23 cellular contexts compared by ENCODE assay signal in genomic region chr14:104579507-104579906, GRCh38. TPM values are rescaled to one million over a fixed set of nuclear protein-coding genes. Genes with fewer than 3 reads are reported as not detected.
DNase-seq lines count a peak whose midpoint lies in the region; ATAC-seq and TF ChIP-seq lines count a peak whose summit lies in the region.
"Had no signal": no experiment of that assay in that cellular context is flagged by ENCODE, and none has a peak within 500 bp of the region (broad histone marks: within the 10 kb centered on the region; RNA-seq: fewer than 3 reads in every experiment).

C14orf180 (plus strand) TSS chr14:104579764; CDS start chr14:104586431, 6,667 bp downstream.

- H4K20me1 ChIP-seq in BLaER1 treated with 17β-estradiol and CSF1 and Interleukin-3, amounts not matched to agents 10 nM and 100 nM, result peaks cover 0 to 23% (median 0%) of the 10 kb centered on the region in 11 experiments; a peak in 4 of 22 replicates

- H3K36me3 ChIP-seq in BLaER1 treated with 17β-estradiol and CSF1 and Interleukin-3, amounts not matched to agents 10 nM and 100 nM, result no peaks in the 10 kb centered on the region
- H3K36me3 ChIP-seq in left ventricle myocardium inferior, result no peaks in the 10 kb centered on the region
- H3K36me3 ChIP-seq: esophagus muscularis mucosa, uterus had no signal

- peak within 1 kb of the TSS in 1 of 11 experiments; percentile 31; a peak in 2 of 22 replicates for H3K9ac ChIP-seq in BLaER1 treated with 17β-estradiol and CSF1 and Interleukin-3, amounts not matched to agents 10 nM and 100 nM

- H3K4me3 Mint-ChIP-seq in stimulated activated effector memory CD8-positive, alpha-beta T cell treated with anti-CD3 and anti-CD28 coated beads, Interleukin-12 subunit alpha, Interleukin-12 subunit beta, amount 100 ng/mL, for 72 hours, result no peak within 1 kb of the TSS
- H3K4me3 Mint-ChIP-seq: activated naive CD8-positive, alpha-beta T cell treated with anti-CD3 and anti-CD28 coated beads, Interleukin-2, amount 10 ng/mL, durations not matched to agents 7 days and 5 days; GM23338; memory B cell; neural crest cell; stimulated activated naive CD8-positive, alpha-beta T cell treated with anti-CD3 and anti-CD28 coated beads, Interleukin-15, amount 100 ng/mL, for 72 hours had no signal

- no peak within 1 kb of the TSS for H3K4me3 ChIP-seq in BLaER1 treated with 17β-estradiol and CSF1 and Interleukin-3, amounts not matched to agents 10 nM and 100 nM
- peak within 1 kb of the TSS; percentile 73 for H3K4me3 ChIP-seq in left ventricle myocardium inferior
- H3K4me3 ChIP-seq: esophagus muscularis mucosa, GM23338, uterus had no signal

- H3K27me3 ChIP-seq in BLaER1 treated with 17β-estradiol and CSF1 and Interleukin-3, amounts not matched to agents 10 nM and 100 nM, result peaks cover 0 to 12% (median 0%) of the 10 kb centered on the region in 11 experiments; a peak in 5 of 22 replicates
- peaks cover 80% of the 10 kb centered on the region for H3K27me3 ChIP-seq in left ventricle myocardium inferior (ENCODE audit: low read depth)
- H3K27me3 ChIP-seq: uterus had no signal

- TF ChIP-seq CTCF in left ventricle myocardium inferior (IDR thresholded peaks at IDR 0.05; ENCODE audit: borderline replicate concordance), result no peak
- TF ChIP-seq CTCF in omental fat pad (IDR thresholded peaks at IDR 0.05), result no peak

- no peaks in the 10 kb centered on the region for H3K36me3 Mint-ChIP-seq in stimulated activated effector memory CD8-positive, alpha-beta T cell treated with anti-CD3 and anti-CD28 coated beads, Interleukin-12 subunit alpha, Interleukin-12 subunit beta, amount 100 ng/mL, for 72 hours
- H3K36me3 Mint-ChIP-seq: activated naive CD8-positive, alpha-beta T cell treated with anti-CD3 and anti-CD28 coated beads, Interleukin-2, amount 10 ng/mL, durations not matched to agents 7 days and 5 days; memory B cell had no signal

- DNase-seq in RPMI8226 (peak; percentile 38), left ventricle myocardium inferior (peak; percentile 72), omental fat pad (ENCODE audit: low spot score) (no peak), cortex of kidney (lab: John Stamatoyannopoulos, UW) (no peak), G401 (ENCODE audit: low spot score) (no peak)
- DNase-seq in stimulated activated effector memory CD8-positive, alpha-beta T cell treated with anti-CD3 and anti-CD28 coated beads, Interleukin-12 subunit alpha, Interleukin-12 subunit beta, amount 100 ng/mL, for 72 hours (ENCODE audit: low spot score in 2 of 2), result no peak
- DNase-seq: activated CD4-positive, alpha-beta T cell treated with anti-CD3 and anti-CD28 coated beads for 1 hour; activated naive CD8-positive, alpha-beta T cell treated with anti-CD3 and anti-CD28 coated beads, Interleukin-2, amount 10 ng/mL, durations not matched to agents 7 days and 5 days; effector CD4-positive, alpha-beta T cell; EL; NCI-H526 treated with DMSO at 0.1 percent for 48 hours; PC-3; stimulated activated naive CD8-positive, alpha-beta T cell treated with anti-CD3 and anti-CD28 coated beads, Interleukin-15, amount 100 ng/mL, for 72 hours; uterus had no signal

- H3K9me3 ChIP-seq in BLaER1 treated with 17β-estradiol and CSF1 and Interleukin-3, amounts not matched to agents 10 nM and 100 nM (replicated peaks in 1 of 11), result no peaks in the 10 kb centered on the region
- no peaks in the 10 kb centered on the region for H3K9me3 ChIP-seq in left ventricle myocardium inferior (replicated peaks)
- H3K9me3 ChIP-seq: esophagus muscularis mucosa, uterus had no signal

- peak within 1 kb of the TSS in 8 of 11 experiments; percentile 41 to 78 (median 68); a peak in 15 of 22 replicates for H3K4me2 ChIP-seq in BLaER1 treated with 17β-estradiol and CSF1 and Interleukin-3, amounts not matched to agents 10 nM and 100 nM
- H3K4me2 ChIP-seq: GM23338 had no signal

- ATAC-seq in omental fat pad (ENCODE audit: low FRiP score), result no peak
- ATAC-seq in HG03095 (IDR thresholded peaks at IDR 0.05; ENCODE audit: unreplicated experiment), result no peak
- no peak for ATAC-seq in stimulated activated effector memory CD8-positive, alpha-beta T cell treated with anti-CD3 and anti-CD28 coated beads, Interleukin-12 subunit alpha, Interleukin-12 subunit beta, amount 100 ng/mL, for 72 hours
- ATAC-seq: GM23338; PC-3; stimulated activated naive CD8-positive, alpha-beta T cell treated with anti-CD3 and anti-CD28 coated beads, Interleukin-15, amount 100 ng/mL, for 72 hours had no signal

- in situ Hi-C loops in G401 (cut with HindIII; ENCODE audit: low sequenced_read_pairs), result no loop called here

- H3K9me3 Mint-ChIP-seq in stimulated activated effector memory CD8-positive, alpha-beta T cell treated with anti-CD3 and anti-CD28 coated beads, Interleukin-12 subunit alpha, Interleukin-12 subunit beta, amount 100 ng/mL, for 72 hours, result no peaks in the 10 kb centered on the region
- H3K9me3 Mint-ChIP-seq: activated naive CD8-positive, alpha-beta T cell treated with anti-CD3 and anti-CD28 coated beads, Interleukin-2, amount 10 ng/mL, durations not matched to agents 7 days and 5 days; GM23338; memory B cell; neural crest cell; stimulated activated naive CD8-positive, alpha-beta T cell treated with anti-CD3 and anti-CD28 coated beads, Interleukin-15, amount 100 ng/mL, for 72 hours had no signal

- intact Hi-C loops in left ventricle myocardium inferior (cut with micrococcal nuclease), result no loop called here

- no peak within 1 kb of the TSS for H3K27ac Mint-ChIP-seq in stimulated activated effector memory CD8-positive, alpha-beta T cell treated with anti-CD3 and anti-CD28 coated beads, Interleukin-12 subunit alpha, Interleukin-12 subunit beta, amount 100 ng/mL, for 72 hours
- H3K27ac Mint-ChIP-seq: activated naive CD8-positive, alpha-beta T cell treated with anti-CD3 and anti-CD28 coated beads, Interleukin-2, amount 10 ng/mL, durations not matched to agents 7 days and 5 days; GM23338; memory B cell; stimulated activated naive CD8-positive, alpha-beta T cell treated with anti-CD3 and anti-CD28 coated beads, Interleukin-15, amount 100 ng/mL, for 72 hours had no signal

- no peak within 1 kb of the TSS for H3K27ac ChIP-seq in BLaER1 treated with 17β-estradiol and CSF1 and Interleukin-3, amounts not matched to agents 10 nM and 100 nM
- peak within 1 kb of the TSS; percentile 95 for H3K27ac ChIP-seq in left ventricle myocardium inferior (replicated peaks)
- H3K27ac ChIP-seq: esophagus muscularis mucosa, uterus had no signal

- no peaks in the 10 kb centered on the region for H3K4me1 Mint-ChIP-seq in stimulated activated effector memory CD8-positive, alpha-beta T cell treated with anti-CD3 and anti-CD28 coated beads, Interleukin-12 subunit alpha, Interleukin-12 subunit beta, amount 100 ng/mL, for 72 hours
- H3K4me1 Mint-ChIP-seq: activated naive CD8-positive, alpha-beta T cell treated with anti-CD3 and anti-CD28 coated beads, Interleukin-2, amount 10 ng/mL, durations not matched to agents 7 days and 5 days; stimulated activated naive CD8-positive, alpha-beta T cell treated with anti-CD3 and anti-CD28 coated beads, Interleukin-15, amount 100 ng/mL, for 72 hours had no signal

- peaks cover 0 to 42% (median 36%) of the 10 kb centered on the region in 10 experiments; a peak in 16 of 20 replicates for H3K4me1 ChIP-seq in BLaER1 treated with 17β-estradiol and CSF1 and Interleukin-3, amounts not matched to agents 10 nM and 100 nM
- H3K4me1 ChIP-seq in left ventricle myocardium inferior, result peaks cover 71% of the 10 kb centered on the region
- H3K4me1 ChIP-seq: uterus had no signal

RNA-seq across cellular contexts. Expression of gene C14orf180, which starts in this region (rescaled TPM):
- 44.1 TPM for total RNA-seq in left ventricle myocardium inferior
- total RNA-seq in omental fat pad, result 10 to 100 TPM; 25.8 to 57.8 (median 35.4) TPM
- total RNA-seq in G401 (2014; rRNA removed; shearing (Covaris generic)), result not detected in 2 replicates
- total RNA-seq: activated CD8-positive, alpha-beta memory T cell treated with anti-CD3 and anti-CD28 coated beads for 36 hours; activated naive CD8-positive, alpha-beta T cell treated with anti-CD3 and anti-CD28 coated beads, Interleukin-2, amount 10 ng/mL, durations not matched to agents 7 days and 5 days; GM23338; neural crest cell; PC-3; renal cortical epithelial cell; SK-MEL-5 had no signal

Comparison
In these comparisons a context has a peak if more than half of its experiments do, and no peak if none do; other contexts are left out.
1. RNA of gene C14orf180 (total RNA-seq): 44.1 TPM in left ventricle myocardium inferior (single experiment) and 25.8 to 57.8 TPM in omental fat pad; not detected in G401; every median in the first group is over 10 times any median in the second.
2. DNase-seq: peak in RPMI8226 (single experiment) and left ventricle myocardium inferior (single experiment); none in omental fat pad (single experiment), cortex of kidney (single experiment), stimulated activated effector memory CD8-positive, alpha-beta T cell treated with anti-CD3 and anti-CD28 coated beads, Interleukin-12 subunit alpha, Interleukin-12 subunit beta, amount 100 ng/mL, for 72 hours (0 of 2) and G401 (single experiment).